8 cellular contexts compared by ENCODE assay signal in genomic region chr17:57523926-57524634, GRCh38.
DNase-seq lines count a peak whose midpoint lies in the region; ATAC-seq, FAIRE-seq and TF ChIP-seq lines count a peak whose summit lies in the region.

No MANE protein-coding gene starts in this region.

- no peak for DNase-seq in activated T-cell treated with anti-CD3 and anti-CD28 coated beads, Interleukin-2, amount 50 U/mL, for 72 hours
- no peak for DNase-seq in activated T-cell treated with anti-CD3 and anti-CD28 coated beads, Interleukin-2, amount 50 U/mL, for 48 hours
- DNase-seq in RCC 7860 (ENCODE audit: low spot score) (peak; percentile 63), Right ventricle myocardium superior (peak; percentile 77), type B pancreatic cell (ENCODE audit: extremely low spot score, unreplicated experiment) (no peak), GM20000 (ENCODE audit: low spot score) (no peak)

- no peaks in the 10 kb centered on the region for H3K9me3 Mint-ChIP-seq in activated T-cell treated with anti-CD3 and anti-CD28 coated beads, Interleukin-2, amount 50 U/mL, for 72 hours
- H3K9me3 Mint-ChIP-seq in type B pancreatic cell: no peaks in the 10 kb centered on the region

- no peaks in the 10 kb centered on the region for H3K27me3 Mint-ChIP-seq in activated T-cell treated with anti-CD3 and anti-CD28 coated beads, Interleukin-2, amount 50 U/mL, for 72 hours (ENCODE audit: low read depth)
- H3K27me3 Mint-ChIP-seq in type B pancreatic cell: no peaks in the 10 kb centered on the region

- no peak for FAIRE-seq in RCC 7860 (lab: Jason Lieb, UNC)

- H3K27ac Mint-ChIP-seq in activated T-cell treated with anti-CD3 and anti-CD28 coated beads, Interleukin-2, amount 50 U/mL, for 72 hours: peak overlapping the region; percentile 69
- H3K27ac Mint-ChIP-seq in type B pancreatic cell: peak overlapping the region; percentile 44

- intact Hi-C loops in Right ventricle myocardium superior (cut with DNase I): no loop called here

- peaks cover 17% of the 10 kb centered on the region for H3K4me1 Mint-ChIP-seq in activated T-cell treated with anti-CD3 and anti-CD28 coated beads, Interleukin-2, amount 50 U/mL, for 72 hours (ENCODE audit: low read depth)
- peaks cover 46% of the 10 kb centered on the region for H3K4me1 Mint-ChIP-seq in type B pancreatic cell (ENCODE audit: unreplicated experiment)

- TF ChIP-seq CTCF in type B pancreatic cell (conservative IDR thresholded peaks at IDR 0.05) (no peak), GM20000 (IDR thresholded peaks at IDR 0.05; ENCODE audit: extremely low read depth, missing control alignments) (no peak)

- no peak overlapping the region for H3K4me3 Mint-ChIP-seq in activated T-cell treated with anti-CD3 and anti-CD28 coated beads, Interleukin-2, amount 50 U/mL, for 72 hours
- no peak overlapping the region for H3K4me3 Mint-ChIP-seq in type B pancreatic cell

- no peaks in the 10 kb centered on the region for H3K36me3 Mint-ChIP-seq in activated T-cell treated with anti-CD3 and anti-CD28 coated beads, Interleukin-2, amount 50 U/mL, for 72 hours (ENCODE audit: insufficient read depth in 2 of 2)
- peaks cover 3% of the 10 kb centered on the region for H3K36me3 Mint-ChIP-seq in type B pancreatic cell

- no peak for ATAC-seq in activated T-cell treated with anti-CD3 and anti-CD28 coated beads, Interleukin-2, amount 50 U/mL, for 72 hours (replicated peaks in 1 of 2)
- ATAC-seq in Right ventricle myocardium superior (ENCODE audit: poor library complexity) (peak; percentile 81), HG03521 (IDR thresholded peaks at IDR 0.05; ENCODE audit: unreplicated experiment) (no peak), HG03135 (IDR thresholded peaks at IDR 0.05; ENCODE audit: unreplicated experiment) (no peak)

Comparison
In these comparisons a context has a peak if more than half of its experiments do, and no peak if none do; other contexts are left out.
1. DNase-seq: peak in RCC 7860 (single experiment) and Right ventricle myocardium superior (single experiment); none in activated T-cell treated with anti-CD3 and anti-CD28 coated beads, Interleukin-2, amount 50 U/mL, for 72 hours (0 of 2), activated T-cell treated with anti-CD3 and anti-CD28 coated beads, Interleukin-2, amount 50 U/mL, for 48 hours (0 of 2), type B pancreatic cell (single experiment) and GM20000 (single experiment).